15 cellular contexts compared by ENCODE assay signal in the genomic region with DNA sequence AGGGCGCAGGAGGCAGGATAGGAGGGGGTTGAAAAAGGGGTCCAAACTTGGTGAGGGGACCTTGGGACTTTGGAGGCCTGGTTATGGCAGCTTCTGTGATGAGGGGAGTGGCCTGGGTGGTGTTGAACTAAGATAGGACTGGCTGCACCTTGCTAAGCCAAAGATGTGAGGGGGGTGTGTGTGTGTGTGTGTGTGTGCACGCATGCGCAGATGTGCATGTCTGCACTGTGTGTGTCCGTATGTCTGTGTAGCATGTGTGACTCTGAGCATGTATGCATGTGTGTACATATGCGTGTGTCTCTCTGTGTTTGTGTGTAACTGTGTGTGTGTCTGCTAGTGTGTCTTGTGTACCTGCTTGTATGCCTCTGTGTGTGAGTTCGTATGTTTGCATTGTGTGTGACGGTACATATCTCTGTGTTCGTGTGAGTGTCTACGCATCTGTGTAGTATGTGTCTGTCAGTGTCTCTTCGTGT. TPM values are rescaled to one million over a fixed set of nuclear protein-coding genes. Genes with fewer than 3 reads are reported as not detected.
DNase-seq lines count a peak whose midpoint lies in the region; ATAC-seq and TF ChIP-seq lines count a peak whose summit lies in the region.
"Had no signal": no experiment of that assay in that cellular context is flagged by ENCODE, and none has a peak within 500 bp of the region (broad histone marks: within the 10 kb centered on the region; RNA-seq: fewer than 3 reads in every experiment).

No MANE protein-coding gene starts in this region.

- peak overlapping the region; percentile 74 for H3K27ac ChIP-seq in HL-60 (replicated peaks)
- H3K27ac ChIP-seq in left lung = peak overlapping the region; percentile 41 to 48
- peak overlapping the region; percentile 69 to 92 (median 86) for H3K27ac ChIP-seq in stomach
- H3K27ac ChIP-seq: C4-2B had no signal

- H3K27me3 Mint-ChIP-seq in activated T-helper 17 cell treated with anti-CD3 and anti-CD28 coated beads, Interleukin-2, amount 50 U/mL, for 72 hours = no peaks in the 10 kb centered on the region
- no peaks in the 10 kb centered on the region for H3K27me3 Mint-ChIP-seq in natural killer cell treated with Interleukin-12 subunit alpha and Interleukin-12 subunit beta and Interleukin-15 and Interleukin-18, amount 100 ng/mL, for 72 hours
- H3K27me3 Mint-ChIP-seq: activated CD4-positive, alpha-beta memory T cell treated with anti-CD3 and anti-CD28 coated beads for 36 hours had no signal

- H3K4me3 Mint-ChIP-seq in activated T-helper 17 cell treated with anti-CD3 and anti-CD28 coated beads, Interleukin-2, amount 50 U/mL, for 72 hours = no peak overlapping the region
- no peak overlapping the region for H3K4me3 Mint-ChIP-seq in natural killer cell treated with Interleukin-12 subunit alpha and Interleukin-12 subunit beta and Interleukin-15 and Interleukin-18, amount 100 ng/mL, for 72 hours
- H3K4me3 Mint-ChIP-seq: activated CD4-positive, alpha-beta memory T cell treated with anti-CD3 and anti-CD28 coated beads for 36 hours had no signal

- no peak overlapping the region for H3K4me3 ChIP-seq in HL-60 (replicated peaks; ENCODE audit: insufficient read depth, low read length)
- peak overlapping the region in 1 of 2 donors; percentile 21 for H3K4me3 ChIP-seq in left lung
- no peak overlapping the region for H3K4me3 ChIP-seq in stomach

- intact Hi-C loops in left lung (cut with DNase I) = no loop called here
- intact Hi-C loops in stomach (cut with DNase I; ENCODE audit: low total_unique reads) = no loop called here

- H3K9me3 ChIP-seq in left lung (no peaks in the 10 kb centered on the region), stomach (no peaks in the 10 kb centered on the region)

- peaks cover 0 to 17% of the 10 kb centered on the region in 2 donors for H3K36me3 ChIP-seq in left lung
- no peaks in the 10 kb centered on the region for H3K36me3 ChIP-seq in stomach

- no peaks in the 10 kb centered on the region for H3K27me3 ChIP-seq in HL-60 (ENCODE audit: insufficient read depth, poor library complexity, severe bottlenecking)
- no peaks in the 10 kb centered on the region for H3K27me3 ChIP-seq in left lung
- no peaks in the 10 kb centered on the region for H3K27me3 ChIP-seq in stomach

- DNase-seq in HL-60 (ENCODE audit: low read depth in 1 of 2, low spot score in 1 of 2) (no peak), left lung (no peak), stomach (peak; percentile 61)
- DNase-seq in natural killer cell treated with Interleukin-12 subunit alpha and Interleukin-12 subunit beta and Interleukin-15 and Interleukin-18, amount 100 ng/mL, for 72 hours (ENCODE audit: low spot score) = no peak
- DNase-seq: activated CD4-positive, alpha-beta memory T cell treated with anti-CD3 and anti-CD28 coated beads for 36 hours; hypothalamus; NCI-H1105 treated with DMSO at 0.1 percent for 48 hours; NCI-H345; retina; T-helper 9 cell had no signal

- peaks cover 12% of the 10 kb centered on the region for H3K4me1 Mint-ChIP-seq in activated T-helper 17 cell treated with anti-CD3 and anti-CD28 coated beads, Interleukin-2, amount 50 U/mL, for 72 hours
- peaks cover 10 to 18% of the 10 kb centered on the region in 2 donors for H3K4me1 Mint-ChIP-seq in natural killer cell treated with Interleukin-12 subunit alpha and Interleukin-12 subunit beta and Interleukin-15 and Interleukin-18, amount 100 ng/mL, for 72 hours (ENCODE audit: low read depth in 2 of 2)

- H3K27ac Mint-ChIP-seq in activated T-helper 17 cell treated with anti-CD3 and anti-CD28 coated beads, Interleukin-2, amount 50 U/mL, for 72 hours = peak overlapping the region; percentile 56
- no peak overlapping the region for H3K27ac Mint-ChIP-seq in natural killer cell treated with Interleukin-12 subunit alpha and Interleukin-12 subunit beta and Interleukin-15 and Interleukin-18, amount 100 ng/mL, for 72 hours
- H3K27ac Mint-ChIP-seq: activated CD4-positive, alpha-beta memory T cell treated with anti-CD3 and anti-CD28 coated beads for 36 hours had no signal

- TF ChIP-seq EP300 in stomach (IDR thresholded peaks at IDR 0.05) = no peak

- no peaks in the 10 kb centered on the region for H3K9me3 Mint-ChIP-seq in activated T-helper 17 cell treated with anti-CD3 and anti-CD28 coated beads, Interleukin-2, amount 50 U/mL, for 72 hours
- H3K9me3 Mint-ChIP-seq in natural killer cell treated with Interleukin-12 subunit alpha and Interleukin-12 subunit beta and Interleukin-15 and Interleukin-18, amount 100 ng/mL, for 72 hours = no peaks in the 10 kb centered on the region
- H3K9me3 Mint-ChIP-seq: activated CD4-positive, alpha-beta memory T cell treated with anti-CD3 and anti-CD28 coated beads for 36 hours had no signal

- no peaks in the 10 kb centered on the region for H3K36me3 Mint-ChIP-seq in activated T-helper 17 cell treated with anti-CD3 and anti-CD28 coated beads, Interleukin-2, amount 50 U/mL, for 72 hours (ENCODE audit: low read depth)
- H3K36me3 Mint-ChIP-seq in natural killer cell treated with Interleukin-12 subunit alpha and Interleukin-12 subunit beta and Interleukin-15 and Interleukin-18, amount 100 ng/mL, for 72 hours = no peaks in the 10 kb centered on the region
- H3K36me3 Mint-ChIP-seq: activated CD4-positive, alpha-beta memory T cell treated with anti-CD3 and anti-CD28 coated beads for 36 hours had no signal

- no peak for TF ChIP-seq POLR2A in stomach (IDR thresholded peaks at IDR 0.05)
- TF ChIP-seq POLR2A in GM18505 (IDR thresholded peaks at IDR 0.05; ENCODE audit: borderline replicate concordance, extremely low read depth, insufficient read depth, insufficient read length) = no peak

- peaks cover 45 to 94% of the 10 kb centered on the region in 2 donors for H3K4me1 ChIP-seq in left lung
- H3K4me1 ChIP-seq in stomach = peaks cover 50 to 100% (median 90%) of the 10 kb centered on the region in 4 donors

- 32 to 66% (median 44%) methylated on average over 9 to 10 of the region's 10 CpGs for WGBS in stomach, 5 donors

- ATAC-seq in activated T-helper 17 cell treated with anti-CD3 and anti-CD28 coated beads, Interleukin-2, amount 50 U/mL, for 72 hours (replicated peaks) = no peak
- ATAC-seq in left lung = no peak
- no peak for ATAC-seq in natural killer cell treated with Interleukin-12 subunit alpha and Interleukin-12 subunit beta and Interleukin-15 and Interleukin-18, amount 100 ng/mL, for 72 hours
- no peak for ATAC-seq in GM18505 (IDR thresholded peaks at IDR 0.05; ENCODE audit: unreplicated experiment)
- ATAC-seq in HG03196 (IDR thresholded peaks at IDR 0.05; ENCODE audit: unreplicated experiment) = no peak
- ATAC-seq in HG02763 (IDR thresholded peaks at IDR 0.05; ENCODE audit: unreplicated experiment) = no peak

- no peak for TF ChIP-seq CTCF in HL-60 (IDR thresholded peaks at IDR 0.05; ENCODE audit: insufficient read depth, low read length)
- no peak for TF ChIP-seq CTCF in left lung (IDR thresholded peaks at IDR 0.05)
- no peak for TF ChIP-seq CTCF in stomach (IDR thresholded peaks at IDR 0.05)

RNA-seq across cellular contexts. Expression of gene SLC16A5, which starts 4.1 kb away (rescaled TPM):
- total RNA-seq in activated T-helper 17 cell treated with anti-CD3 and anti-CD28 coated beads, Interleukin-2, amount 50 U/mL, for 72 hours = 10 to 100 TPM in 1 of 2 donors, 1 to 10 TPM in 1; 5.4 to 14.6 TPM
- total RNA-seq in left lung = 10 to 100 TPM; 36.8 to 45.1 TPM
- 100 to 1,000 TPM in 1 of 5 donors, 10 to 100 TPM in 4; 30.3 to 132 (median 57.1) TPM for total RNA-seq in stomach
- 1 to 10 TPM; 6.8 to 9.0 (median 7.9) TPM for polyA plus RNA-seq in stomach
- total RNA-seq in natural killer cell treated with Interleukin-12 subunit alpha and Interleukin-12 subunit beta and Interleukin-15 and Interleukin-18, amount 100 ng/mL, for 72 hours = 1 to 10 TPM; 4.6 TPM

RNA-seq across cellular contexts. Expression of gene ARMC7, which starts 17.9 kb away (rescaled TPM):
- total RNA-seq in activated T-helper 17 cell treated with anti-CD3 and anti-CD28 coated beads, Interleukin-2, amount 50 U/mL, for 72 hours = 10 to 100 TPM; 10.3 to 14.5 TPM
- total RNA-seq in left lung (10 to 100 TPM; 18.3 to 19.3 TPM), stomach (10 to 100 TPM in 4 of 5 donors, 1 to 10 TPM in 1; 2.2 to 26.8 (median 13.9) TPM)
- 10 to 100 TPM in 2 of 3 donors, 1 to 10 TPM in 1; 9.6 to 10.8 (median 10.7) TPM for polyA plus RNA-seq in stomach
- 10 to 100 TPM; 13.3 to 13.7 TPM for total RNA-seq in natural killer cell treated with Interleukin-12 subunit alpha and Interleukin-12 subunit beta and Interleukin-15 and Interleukin-18, amount 100 ng/mL, for 72 hours

RNA-seq across cellular contexts. Expression of gene NT5C, which starts 39.7 kb away (rescaled TPM):
- total RNA-seq in activated T-helper 17 cell treated with anti-CD3 and anti-CD28 coated beads, Interleukin-2, amount 50 U/mL, for 72 hours = 10 to 100 TPM; 56.0 to 64.9 TPM
- 10 to 100 TPM; 26.0 to 39.9 TPM for total RNA-seq in left lung
- total RNA-seq in stomach = 100 to 1,000 TPM in 3 of 5 donors, 10 to 100 TPM in 2; 24.1 to 472 (median 150) TPM
- polyA plus RNA-seq in stomach = 100 to 1,000 TPM in 2 of 3 donors, 10 to 100 TPM in 1; 60.5 to 120 (median 117) TPM
- total RNA-seq in natural killer cell treated with Interleukin-12 subunit alpha and Interleukin-12 subunit beta and Interleukin-15 and Interleukin-18, amount 100 ng/mL, for 72 hours = 10 to 100 TPM; 76.9 to 87.9 TPM

RNA-seq across cellular contexts. Expression of gene KCTD2, which starts 44.9 kb away (rescaled TPM):
- total RNA-seq in activated T-helper 17 cell treated with anti-CD3 and anti-CD28 coated beads, Interleukin-2, amount 50 U/mL, for 72 hours = 10 to 100 TPM; 21.3 to 22.1 TPM
- total RNA-seq in left lung = 10 to 100 TPM; 20.6 to 20.8 TPM
- total RNA-seq in stomach = 10 to 100 TPM in 4 of 5 donors, 1 to 10 TPM in 1; 9.9 to 25.8 (median 12.5) TPM
- 10 to 100 TPM; 10.6 to 13.1 (median 11.2) TPM for polyA plus RNA-seq in stomach
- total RNA-seq in natural killer cell treated with Interleukin-12 subunit alpha and Interleukin-12 subunit beta and Interleukin-15 and Interleukin-18, amount 100 ng/mL, for 72 hours = 10 to 100 TPM; 20.0 to 20.1 TPM

RNA-seq across cellular contexts. Expression of gene ATP5PD, which starts 45.1 kb away (rescaled TPM):
- total RNA-seq in activated T-helper 17 cell treated with anti-CD3 and anti-CD28 coated beads, Interleukin-2, amount 50 U/mL, for 72 hours = 100 to 1,000 TPM; 164 to 216 TPM
- total RNA-seq in left lung = 100 to 1,000 TPM; 203 to 215 TPM
- 100 to 1,000 TPM in 4 of 5 donors, 10 to 100 TPM in 1; 77.0 to 307 (median 205) TPM for total RNA-seq in stomach
- 100 to 1,000 TPM; 474 to 681 (median 546) TPM for polyA plus RNA-seq in stomach
- total RNA-seq in natural killer cell treated with Interleukin-12 subunit alpha and Interleukin-12 subunit beta and Interleukin-15 and Interleukin-18, amount 100 ng/mL, for 72 hours = 100 to 1,000 TPM; 153 to 187 TPM
